10 cellular contexts compared by ENCODE assay signal in genomic region chr6:24929255-24929654, GRCh38. TPM values are rescaled to one million over a fixed set of nuclear protein-coding genes. Genes with fewer than 3 reads are reported as not detected.
DNase-seq lines count a peak whose midpoint lies in the region; ATAC-seq and TF ChIP-seq lines count a peak whose summit lies in the region.
"Had no signal": no experiment of that assay in that cellular context is flagged by ENCODE, and none has a peak within 500 bp of the region (broad histone marks: within the 10 kb centered on the region; RNA-seq: fewer than 3 reads in every experiment).

No MANE protein-coding gene starts in this region.

- H4K20me1 ChIP-seq in BLaER1 treated with 17β-estradiol and CSF1 and Interleukin-3, amounts not matched to agents 10 nM and 100 nM: no peaks in the 10 kb centered on the region; a peak in 1 of 22 replicates
- no peaks in the 10 kb centered on the region for H4K20me1 ChIP-seq in PC-3 (ENCODE audit: low read length)

- no peaks in the 10 kb centered on the region for H3K27me3 ChIP-seq in BLaER1 treated with 17β-estradiol and CSF1 and Interleukin-3, amounts not matched to agents 10 nM and 100 nM
- no peaks in the 10 kb centered on the region for H3K27me3 ChIP-seq in tibial nerve
- H3K27me3 ChIP-seq in breast epithelium: no peaks in the 10 kb centered on the region
- H3K27me3 ChIP-seq in PC-3 (ENCODE audit: low read length): no peaks in the 10 kb centered on the region

- no peaks in the 10 kb centered on the region for H3K9me3 ChIP-seq in BLaER1 treated with 17β-estradiol and CSF1 and Interleukin-3, amounts not matched to agents 10 nM and 100 nM (replicated peaks in 1 of 11)
- no peaks in the 10 kb centered on the region for H3K9me3 ChIP-seq in tibial nerve
- no peaks in the 10 kb centered on the region for H3K9me3 ChIP-seq in breast epithelium
- H3K9me3 ChIP-seq in PC-3 (ENCODE audit: low read length): no peaks in the 10 kb centered on the region

- peak overlapping the region; percentile 90 for H3K27ac Mint-ChIP-seq in activated naive CD8-positive, alpha-beta T cell treated with anti-CD3 and anti-CD28 coated beads for 36 hours

- TF ChIP-seq EP300 in tibial nerve (IDR thresholded peaks at IDR 0.05): no peak

- 45 to 50% methylated on average over 1 of the region's 1 CpG for WGBS in tibial nerve, 2 donors

- BruUV-seq in PC-3 (replicated peaks; lab: Mats Ljungman, UMichigan): no TSS peak

- DNase-seq in activated naive CD8-positive, alpha-beta T cell treated with anti-CD3 and anti-CD28 coated beads for 36 hours: peak; percentile 57
- DNase-seq in COLO668 (lab: John Stamatoyannopoulos, UW; ENCODE audit: unreplicated experiment) (no peak), tibial nerve (ENCODE audit: low spot score in 2 of 2) (no peak), breast epithelium (ENCODE audit: low spot score in 2 of 2) (no peak), PC-3 (no peak)
- DNase-seq: activated CD8-positive, alpha-beta memory T cell treated with anti-CD3 and anti-CD28 coated beads for 24 hours; right cardiac atrium had no signal

- H2AFZ ChIP-seq in PC-3 (ENCODE audit: low read length): no peak overlapping the region

- TF ChIP-seq POLR2A in tibial nerve (IDR thresholded peaks at IDR 0.05): no peak
- TF ChIP-seq POLR2A in breast epithelium (IDR thresholded peaks at IDR 0.05): no peak

- H3K36me3 ChIP-seq in BLaER1 treated with 17β-estradiol and CSF1 and Interleukin-3, amounts not matched to agents 10 nM and 100 nM: 0 out of 22 replicates have a peak, but pooled peaks cover 0 to 5% (median 0%) of the 10 kb centered on the region in 11 experiments
- H3K36me3 ChIP-seq in tibial nerve: no peaks in the 10 kb centered on the region
- no peaks in the 10 kb centered on the region for H3K36me3 ChIP-seq in breast epithelium
- no peaks in the 10 kb centered on the region for H3K36me3 ChIP-seq in PC-3 (ENCODE audit: low read depth, low read length)

- H3K9me3 Mint-ChIP-seq in activated naive CD8-positive, alpha-beta T cell treated with anti-CD3 and anti-CD28 coated beads for 36 hours: peaks cover 9% of the 10 kb centered on the region

- POLR2A ChIA-PET in PC-3 (lab: Charles Lee; ENCODE audit: unreplicated experiment): no interaction called here

- peak overlapping the region; percentile 24 to 92 (median 82); a peak in 21 of 22 replicates for H3K4me2 ChIP-seq in BLaER1 treated with 17β-estradiol and CSF1 and Interleukin-3, amounts not matched to agents 10 nM and 100 nM
- H3K4me2 ChIP-seq in PC-3 (ENCODE audit: low read length): no peak overlapping the region

- H3K27me3 Mint-ChIP-seq in activated naive CD8-positive, alpha-beta T cell treated with anti-CD3 and anti-CD28 coated beads for 36 hours: peaks cover 7% of the 10 kb centered on the region

- ATAC-seq in GM19035 (IDR thresholded peaks at IDR 0.05; ENCODE audit: unreplicated experiment) (peak; percentile 46), HG03442 (IDR thresholded peaks at IDR 0.05; ENCODE audit: unreplicated experiment) (peak; percentile 31), PC-3 (no peak)
- ATAC-seq: right cardiac atrium had no signal

- CTCF ChIA-PET in PC-3 (lab: Charles Lee): no interaction called here

- peaks cover 35% of the 10 kb centered on the region for H3K36me3 Mint-ChIP-seq in activated naive CD8-positive, alpha-beta T cell treated with anti-CD3 and anti-CD28 coated beads for 36 hours

- no peaks in the 10 kb centered on the region for H3K9me2 ChIP-seq in PC-3 (replicated peaks; ENCODE audit: low read length)

- peaks cover 65 to 94% (median 81%) of the 10 kb centered on the region in 10 experiments for H3K4me1 ChIP-seq in BLaER1 treated with 17β-estradiol and CSF1 and Interleukin-3, amounts not matched to agents 10 nM and 100 nM
- peaks cover 0 to 28% (median 16%) of the 10 kb centered on the region in 4 donors for H3K4me1 ChIP-seq in tibial nerve
- H3K4me1 ChIP-seq in breast epithelium: no peaks in the 10 kb centered on the region
- H3K4me1 ChIP-seq in PC-3 (ENCODE audit: insufficient read depth, low read length): peaks cover 47% of the 10 kb centered on the region

- H3K79me2 ChIP-seq in PC-3 (ENCODE audit: low read length): no peaks in the 10 kb centered on the region

- H3F3A ChIP-seq in PC-3 (ENCODE audit: low read length, unreplicated experiment): no peaks in the 10 kb centered on the region

- intact Hi-C loops in breast epithelium (cut with DNase I; ENCODE audit: low total_unique reads): no loop called here
- intact Hi-C loops in PC-3 (cut with micrococcal nuclease): loop anchor here (5.0 kb wide), 1 partner anchor 72 kb away; no protein-coding TSS in a partner anchor

- H3K4me3 Mint-ChIP-seq in activated naive CD8-positive, alpha-beta T cell treated with anti-CD3 and anti-CD28 coated beads for 36 hours: peak overlapping the region; percentile 95

- 0 out of 22 replicates have a peak overlapping the region, but pooled peaks of 1 of the 11 experiments have one; percentile 6 for H3K9ac ChIP-seq in BLaER1 treated with 17β-estradiol and CSF1 and Interleukin-3, amounts not matched to agents 10 nM and 100 nM
- no peak overlapping the region for H3K9ac ChIP-seq in PC-3 (ENCODE audit: low read length)

- TF ChIP-seq CTCF in tibial nerve (IDR thresholded peaks at IDR 0.05) (no peak), breast epithelium (IDR thresholded peaks at IDR 0.05) (no peak), PC-3 (conservative IDR thresholded peaks at IDR 0.05; ENCODE audit: low read depth, low read length) (no peak)

- 0 out of 20 replicates have a peak overlapping the region, but pooled peaks of 1 of the 10 experiments have one; percentile 23 for H3K4me3 ChIP-seq in BLaER1 treated with 17β-estradiol and CSF1 and Interleukin-3, amounts not matched to agents 10 nM and 100 nM
- no peak overlapping the region for H3K4me3 ChIP-seq in tibial nerve
- no peak overlapping the region for H3K4me3 ChIP-seq in breast epithelium
- H3K4me3 ChIP-seq in PC-3 (ENCODE audit: low read length): no peak overlapping the region

- peaks cover 74% of the 10 kb centered on the region for H3K4me1 Mint-ChIP-seq in activated naive CD8-positive, alpha-beta T cell treated with anti-CD3 and anti-CD28 coated beads for 36 hours

- peak overlapping the region in 9 of 11 experiments; percentile 4 to 89 (median 78); a peak in 14 of 22 replicates for H3K27ac ChIP-seq in BLaER1 treated with 17β-estradiol and CSF1 and Interleukin-3, amounts not matched to agents 10 nM and 100 nM
- H3K27ac ChIP-seq in tibial nerve: no peak overlapping the region
- H3K27ac ChIP-seq in breast epithelium: no peak overlapping the region
- H3K27ac ChIP-seq in PC-3 (ENCODE audit: low read length): no peak overlapping the region

RNA-seq across cellular contexts. Expression of gene RIPOR2, which starts 6.5 kb away (rescaled TPM):
- 10 to 100 TPM; 75.2 to 80.0 TPM for total RNA-seq in activated naive CD8-positive, alpha-beta T cell treated with anti-CD3 and anti-CD28 coated beads for 36 hours
- total RNA-seq in tibial nerve (10 to 100 TPM in 3 of 4 donors, 1 to 10 TPM in 1; 8.8 to 27.0 (median 19.0) TPM), breast epithelium (10 to 100 TPM; 13.8 to 70.5 (median 29.2) TPM), PC-3 (2014; rRNA removed) (0.44 and 0.52 TPM in 2 replicates)

Comparison
In these comparisons a context has a peak if more than half of its experiments do, and no peak if none do; other contexts are left out.
1. H3K27ac ChIP-seq: peak in BLaER1 treated with 17β-estradiol and CSF1 and Interleukin-3, amounts not matched to agents 10 nM and 100 nM (9 of 11); none in tibial nerve (0 of 4), breast epithelium (0 of 2) and PC-3 (single experiment).